8 cellular contexts compared by ENCODE assay signal in the genomic region with DNA sequence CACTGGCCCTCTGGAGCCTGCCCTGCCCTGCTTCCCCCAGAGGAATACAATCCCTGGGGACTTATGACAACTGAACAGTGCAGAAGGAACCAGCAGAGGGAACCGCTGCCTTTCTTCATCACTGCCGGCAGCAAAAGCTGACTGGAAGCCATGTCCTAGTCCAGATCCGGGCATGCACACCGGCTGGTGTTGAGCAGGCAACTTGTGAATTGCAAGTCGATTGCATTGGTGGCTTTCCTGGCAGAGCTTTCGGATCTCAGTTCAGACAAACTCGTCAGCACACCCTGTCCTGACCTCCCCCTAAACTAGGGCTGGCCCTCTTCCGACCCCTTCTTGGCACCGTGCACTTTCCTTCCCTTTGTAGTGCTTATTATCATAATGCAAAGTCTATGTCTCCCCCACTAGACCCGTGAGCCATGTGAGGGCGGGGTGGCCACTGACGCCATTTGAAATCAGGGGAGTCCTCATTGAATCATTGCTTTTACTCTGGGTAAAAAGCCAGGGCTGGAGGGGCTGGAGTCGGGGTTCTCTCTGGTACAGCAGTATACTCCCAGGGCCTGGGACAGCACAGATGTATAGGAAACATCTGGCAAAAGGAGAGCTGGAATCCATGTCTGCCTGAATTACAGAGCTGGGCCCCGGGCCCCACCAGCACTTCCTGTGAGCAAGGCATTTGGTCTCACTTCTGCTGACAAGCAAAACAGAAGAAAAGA. TPM values are rescaled to one million over a fixed set of nuclear protein-coding genes. Genes with fewer than 3 reads are reported as not detected.
DNase-seq lines count a peak whose midpoint lies in the region; ATAC-seq lines count a peak whose summit lies in the region.

No MANE protein-coding gene starts in this region.

- H3K36me3 Mint-ChIP-seq in activated naive CD8-positive, alpha-beta T cell treated with anti-CD3 and anti-CD28 coated beads for 36 hours = peaks cover 35% of the 10 kb centered on the region

- no peaks in the 10 kb centered on the region for H3K27me3 ChIP-seq in layer of hippocampus (ENCODE audit: control insufficient read depth, insufficient read depth, low read length)

- peaks cover 18% of the 10 kb centered on the region for H3K4me1 Mint-ChIP-seq in activated naive CD8-positive, alpha-beta T cell treated with anti-CD3 and anti-CD28 coated beads for 36 hours

- H3K27ac Mint-ChIP-seq in activated naive CD8-positive, alpha-beta T cell treated with anti-CD3 and anti-CD28 coated beads for 36 hours = peak overlapping the region; percentile 97

- ATAC-seq in GM19023 (IDR thresholded peaks at IDR 0.05; ENCODE audit: unreplicated experiment) = no peak

- H3K27me3 Mint-ChIP-seq in activated naive CD8-positive, alpha-beta T cell treated with anti-CD3 and anti-CD28 coated beads for 36 hours = no peaks in the 10 kb centered on the region

- peak overlapping the region; percentile 94 for H3K4me3 Mint-ChIP-seq in activated naive CD8-positive, alpha-beta T cell treated with anti-CD3 and anti-CD28 coated beads for 36 hours

- H3K27ac ChIP-seq in layer of hippocampus (ENCODE audit: low read depth, low read length) = peak overlapping the region; percentile 14

- peak; percentile 54 for DNase-seq in Ammon's horn (ENCODE audit: low spot score)
- DNase-seq in GM04504 (ENCODE audit: low read depth) = peak; percentile 19
- peak; percentile 68 to 86 for DNase-seq in NCI-H526 (lab: John Stamatoyannopoulos, UW)
- peak; percentile 37 for DNase-seq in activated naive CD8-positive, alpha-beta T cell treated with anti-CD3 and anti-CD28 coated beads for 36 hours
- no peak for DNase-seq in NK-92 treated with Interleukin-12 subunit alpha and Interleukin-12 subunit beta, amount 100 ng/mL, for 24 hours (lab: John Stamatoyannopoulos, UW)
- DNase-seq in T1000 (lab: John Stamatoyannopoulos, UW) = no peak

- no peaks in the 10 kb centered on the region for H3K9me3 Mint-ChIP-seq in activated naive CD8-positive, alpha-beta T cell treated with anti-CD3 and anti-CD28 coated beads for 36 hours

RNA-seq across cellular contexts. Expression of a gene that starts 1.8 kb away (rescaled TPM):
- total RNA-seq in activated naive CD8-positive, alpha-beta T cell treated with anti-CD3 and anti-CD28 coated beads for 36 hours = 100 to 1,000 TPM; 112 to 123 TPM

RNA-seq across cellular contexts. Expression of a gene that starts 10.5 kb away (rescaled TPM):
- 100 to 1,000 TPM; 150 to 153 TPM for total RNA-seq in activated naive CD8-positive, alpha-beta T cell treated with anti-CD3 and anti-CD28 coated beads for 36 hours

RNA-seq across cellular contexts. Expression of a gene that starts 19.8 kb away (rescaled TPM):
- total RNA-seq in activated naive CD8-positive, alpha-beta T cell treated with anti-CD3 and anti-CD28 coated beads for 36 hours = not detected

RNA-seq across cellular contexts. Expression of a gene that starts 20.1 kb away (rescaled TPM):
- total RNA-seq in activated naive CD8-positive, alpha-beta T cell treated with anti-CD3 and anti-CD28 coated beads for 36 hours = 10 to 100 TPM; 15.2 to 15.7 TPM

RNA-seq across cellular contexts. Expression of a gene that starts 38.3 kb away (rescaled TPM):
- total RNA-seq in activated naive CD8-positive, alpha-beta T cell treated with anti-CD3 and anti-CD28 coated beads for 36 hours = under 1 TPM; 0.16 to 0.29 TPM

Comparison
In these comparisons a context has a peak if more than half of its experiments do, and no peak if none do; other contexts are left out.
1. DNase-seq: peak in Ammon's horn (single experiment), GM04504 (single experiment), NCI-H526 (2 of 2) and activated naive CD8-positive, alpha-beta T cell treated with anti-CD3 and anti-CD28 coated beads for 36 hours (single experiment); none in NK-92 treated with Interleukin-12 subunit alpha and Interleukin-12 subunit beta, amount 100 ng/mL, for 24 hours (single experiment) and T1000 (single experiment).